Comparison of ENCODE assay signal across 23 cellular contexts in genomic region chr18:46301571-46301970, GRCh38.
"Had no signal": no experiment of that assay in that cellular context is flagged by ENCODE, and none has a peak within 500 bp of the region (broad histone marks: within the 10 kb centered on the region; RNA-seq: fewer than 3 reads in every experiment).

No MANE protein-coding gene starts in this region.

- FAIRE-seq: RCC 7860 had no signal

- H3K36me3 ChIP-seq: brain microvascular endothelial cell, cardiac muscle cell had no signal

- H3K4me3 ChIP-seq: cardiac muscle cell had no signal

- DNase-seq: activated CD4-positive, alpha-beta T cell treated with anti-CD3 and anti-CD28 coated beads, Interleukin-2, amount 10 ng/mL, durations not matched to agents 24 days and 14 days; activated CD4-positive, alpha-beta T cell treated with anti-CD3 and anti-CD28 coated beads, Interleukin-2, amount 50 U/mL, for 48 hours; activated CD4-positive, CD25-positive, alpha-beta regulatory T cell treated with anti-CD3 and anti-CD28 coated beads, Interleukin-2, amount 50 U/mL, for 72 hours; activated CD8-positive, alpha-beta memory T cell treated with anti-CD3 and anti-CD28 coated beads, Interleukin-2, amount 10 ng/mL, durations not matched to agents 7 days and 5 days; activated gamma-delta T cell; activated naive CD4-positive, alpha-beta T cell treated with anti-CD3 and anti-CD28 coated beads for 36 hours; activated T-cell treated with anti-CD3 and anti-CD28 coated beads, Interleukin-2, amount 50 U/mL, for 4 hours; brain microvascular endothelial cell; Kasumi-1; KBM-7; NCI-H1105 treated with DMSO at 0.1 percent for 48 hours; NCI-H1436 treated with DMSO at 0.1 percent for 48 hours; NCI-H1930; NCI-H2107; NCI-H446; NCI-H524; NCI-H748 treated with DMSO at 0.1 percent for 48 hours; NK-92 treated with Interleukin-12 subunit alpha and Interleukin-12 subunit beta, amount 100 ng/mL, for 24 hours; SHP77 treated with DMSO at 0.1 percent for 48 hours had no signal

- H3K27ac ChIP-seq: brain microvascular endothelial cell, cardiac muscle cell had no signal

- ATAC-seq: activated CD8-positive, alpha-beta memory T cell treated with anti-CD3 and anti-CD28 coated beads, Interleukin-2, amount 10 ng/mL, durations not matched to agents 7 days and 5 days; activated T-cell treated with anti-CD3 and anti-CD28 coated beads, Interleukin-2, amount 50 U/mL, for 4 hours; activated T-helper 17 cell treated with anti-CD3 and anti-CD28 coated beads, Interleukin-2, amount 50 U/mL, for 72 hours; WTC11 had no signal

- H3K27me3 ChIP-seq: brain microvascular endothelial cell, cardiac muscle cell had no signal
